23 cellular contexts compared by ENCODE assay signal in the genomic region with DNA sequence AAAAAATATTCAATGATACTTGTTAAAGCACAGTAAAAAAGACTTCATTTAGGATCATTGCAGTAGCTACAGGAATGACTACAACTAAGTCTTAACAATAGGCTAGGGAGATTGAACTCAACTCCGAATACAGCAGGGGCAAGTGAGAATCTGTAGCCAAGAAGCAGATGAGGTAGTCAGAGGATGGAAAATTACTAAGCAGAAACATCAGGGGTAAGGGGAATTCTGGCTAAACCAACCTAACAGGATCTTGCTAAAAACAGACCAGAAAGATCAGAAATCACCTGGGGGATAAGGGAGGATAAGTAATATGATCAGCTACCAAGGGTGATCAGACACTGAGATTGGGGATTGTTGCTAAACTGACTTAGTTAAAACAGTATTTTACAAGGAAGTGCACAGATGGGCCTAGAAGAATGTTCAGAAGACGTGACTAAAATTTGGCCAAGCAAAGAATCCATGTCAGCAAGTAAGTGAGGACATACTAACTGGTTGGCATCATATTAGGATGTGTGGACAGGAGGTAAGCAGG.
DNase-seq lines count a peak whose midpoint lies in the region; ATAC-seq and TF ChIP-seq lines count a peak whose summit lies in the region.
"Had no signal": no experiment of that assay in that cellular context is flagged by ENCODE, and none has a peak within 500 bp of the region (broad histone marks: within the 10 kb centered on the region; RNA-seq: fewer than 3 reads in every experiment).

No MANE protein-coding gene starts in this region.

- CTCF ChIA-PET in PC-9 (lab: Charles Lee): no interaction called here
- CTCF ChIA-PET in OCI-LY7 (lab: Charles Lee; ENCODE audit: unreplicated experiment): no interaction called here

- H4K20me1 ChIP-seq in PC-9 (ENCODE audit: insufficient read depth): no peaks in the 10 kb centered on the region
- H4K20me1 ChIP-seq in OCI-LY7 (ENCODE audit: insufficient read depth, low read length): no peaks in the 10 kb centered on the region

- no peaks in the 10 kb centered on the region for H3K36me3 ChIP-seq in PC-9 (ENCODE audit: low read depth)
- no peaks in the 10 kb centered on the region for H3K36me3 ChIP-seq in OCI-LY7 (ENCODE audit: insufficient read depth, low read length)

- DNase-seq in GM12865 (ENCODE audit: low read depth) (peak; percentile 49), PC-9 (peak; percentile 10 to 86), OCI-LY7 (ENCODE audit: low spot score) (no peak), NCI-H526 treated with DMSO at 0.1 percent for 48 hours (lab: John Stamatoyannopoulos, UW) (no peak), T1000 (lab: John Stamatoyannopoulos, UW) (no peak)
- no peak for DNase-seq in stimulated activated naive B cell treated with anti-CD40 and anti-IgM and Interleukin-4, amounts not matched to agents 10 μg/mL and 1 μg/mL and 100 μg/mL, for 72 hours
- DNase-seq: AML-193; C1 segment of cervical spinal cord; CD8-positive, alpha-beta T cell; DMS53; GF-D8; GM23248; HCEC 1CT; MM.1S; NCI-H1092; NCI-H1436; NCI-H187 treated with DMSO at 0.1 percent for 48 hours; NCI-H2107; NCI-H446 treated with DMSO at 0.1 percent for 48 hours; NCI-H774 had no signal

- H3K9me2 ChIP-seq in PC-9 (ENCODE audit: insufficient read depth) (no peaks in the 10 kb centered on the region), OCI-LY7 (ENCODE audit: insufficient read depth, low read length) (no peaks in the 10 kb centered on the region)

- intact Hi-C loops in PC-9 (cut with micrococcal nuclease; ENCODE audit: unreplicated experiment): no loop called here
- intact Hi-C loops in OCI-LY7 (cut with micrococcal nuclease; ENCODE audit: unreplicated experiment): no loop called here

- POLR2A ChIA-PET in PC-9 (lab: Charles Lee; ENCODE audit: unreplicated experiment): no interaction called here
- POLR2A ChIA-PET in OCI-LY7 (lab: Charles Lee): no interaction called here

- H3K27ac Mint-ChIP-seq in stimulated activated naive B cell treated with anti-CD40 and anti-IgM and Interleukin-4, amounts not matched to agents 10 μg/mL and 1 μg/mL and 100 μg/mL, for 72 hours: no peak overlapping the region
- H3K27ac Mint-ChIP-seq: CD8-positive, alpha-beta T cell had no signal

- no peaks in the 10 kb centered on the region for H3K79me2 ChIP-seq in PC-9 (ENCODE audit: low read depth)
- H3K79me2 ChIP-seq in OCI-LY7 (ENCODE audit: insufficient read depth, low read depth, low read length): no peaks in the 10 kb centered on the region

- BruUV-seq in PC-9 (replicated peaks; lab: Mats Ljungman, UMichigan) (no TSS peak), OCI-LY7 (replicated peaks; lab: Mats Ljungman, UMichigan) (no TSS peak)

- H3K27ac ChIP-seq in PC-9 (peak overlapping the region; percentile 52), OCI-LY7 (ENCODE audit: low read depth, low read length, poor library complexity, severe bottlenecking) (no peak overlapping the region)
- H3K27ac ChIP-seq: GM23248 had no signal

- H3K4me2 ChIP-seq in PC-9 (peak overlapping the region; percentile 58), OCI-LY7 (ENCODE audit: low read length) (no peak overlapping the region)

- H3K27me3 Mint-ChIP-seq in stimulated activated naive B cell treated with anti-CD40 and anti-IgM and Interleukin-4, amounts not matched to agents 10 μg/mL and 1 μg/mL and 100 μg/mL, for 72 hours: no peaks in the 10 kb centered on the region

- peaks cover 0 to 6% of the 10 kb centered on the region in 2 donors for H3K4me1 Mint-ChIP-seq in stimulated activated naive B cell treated with anti-CD40 and anti-IgM and Interleukin-4, amounts not matched to agents 10 μg/mL and 1 μg/mL and 100 μg/mL, for 72 hours

- TF ChIP-seq CTCF in GM12865 (IDR thresholded peaks at IDR 0.05; ENCODE audit: insufficient read depth, low read depth, low read length, missing control alignments) (no peak), PC-9 (conservative IDR thresholded peaks at IDR 0.05) (no peak), OCI-LY7 (conservative IDR thresholded peaks at IDR 0.05; ENCODE audit: low read length) (no peak)

- no peak overlapping the region for H3K4me3 Mint-ChIP-seq in stimulated activated naive B cell treated with anti-CD40 and anti-IgM and Interleukin-4, amounts not matched to agents 10 μg/mL and 1 μg/mL and 100 μg/mL, for 72 hours
- H3K4me3 Mint-ChIP-seq: CD8-positive, alpha-beta T cell had no signal

- H3K36me3 Mint-ChIP-seq in stimulated activated naive B cell treated with anti-CD40 and anti-IgM and Interleukin-4, amounts not matched to agents 10 μg/mL and 1 μg/mL and 100 μg/mL, for 72 hours: no peaks in the 10 kb centered on the region
- H3K36me3 Mint-ChIP-seq: CD8-positive, alpha-beta T cell had no signal

- ATAC-seq in HG02798 (IDR thresholded peaks at IDR 0.05; ENCODE audit: poor library complexity, unreplicated experiment): peak; percentile 35
- peak; percentile 26 to 36 for ATAC-seq in stimulated activated naive B cell treated with anti-CD40 and anti-IgM and Interleukin-4, amounts not matched to agents 10 μg/mL and 1 μg/mL and 100 μg/mL, for 72 hours (replicated peaks)
- ATAC-seq: CD8-positive, alpha-beta T cell; Panc1; SK-N-SH treated with all-trans-retinoic acid at 6 μM for 48 hours had no signal

- H3F3A ChIP-seq in PC-9 (ENCODE audit: insufficient read depth, low read depth): no peaks in the 10 kb centered on the region; the same call in 1 of the 2 replicates

- no peak overlapping the region for H3K4me3 ChIP-seq in GM12865 (ENCODE audit: low read depth, low read length)
- H3K4me3 ChIP-seq in PC-9: no peak overlapping the region
- H3K4me3 ChIP-seq in OCI-LY7 (ENCODE audit: low read depth, low read length, poor library complexity, severe bottlenecking): no peak overlapping the region
- H3K4me3 ChIP-seq: GM23248 had no signal

- H3K9me3 Mint-ChIP-seq in stimulated activated naive B cell treated with anti-CD40 and anti-IgM and Interleukin-4, amounts not matched to agents 10 μg/mL and 1 μg/mL and 100 μg/mL, for 72 hours: peaks cover 0 to 5% of the 10 kb centered on the region in 2 donors

- H3K4me1 ChIP-seq in PC-9 (replicated peaks; ENCODE audit: insufficient read depth): peaks cover 20% of the 10 kb centered on the region
- H3K4me1 ChIP-seq in OCI-LY7 (ENCODE audit: insufficient read depth, low read length, poor library complexity, severe bottlenecking): no peaks in the 10 kb centered on the region

- peak overlapping the region; percentile 68 for H2AFZ ChIP-seq in PC-9
- no peak overlapping the region for H2AFZ ChIP-seq in OCI-LY7 (ENCODE audit: low read length)
- H2AFZ ChIP-seq: GM23248 had no signal

- no peaks in the 10 kb centered on the region for H3K27me3 ChIP-seq in PC-9 (ENCODE audit: insufficient read depth, low read depth)

- H3K9me3 ChIP-seq in PC-9 (ENCODE audit: insufficient read depth, low read depth) (no peaks in the 10 kb centered on the region), OCI-LY7 (ENCODE audit: low read length) (no peaks in the 10 kb centered on the region)

Comparison
In these comparisons a context has a peak if more than half of its experiments do, and no peak if none do; other contexts are left out.
1. DNase-seq: peak in GM12865 (single experiment) and PC-9 (2 of 2); none in stimulated activated naive B cell treated with anti-CD40 and anti-IgM and Interleukin-4, amounts not matched to agents 10 μg/mL and 1 μg/mL and 100 μg/mL, for 72 hours (single experiment), OCI-LY7 (single experiment), NCI-H526 treated with DMSO at 0.1 percent for 48 hours (single experiment) and T1000 (single experiment).